In genomic region chr12:130596241-130596640, GRCh38 we compare ENCODE assay signal across 32 cellular contexts.
"Had no signal": no experiment of that assay in that cellular context is flagged by ENCODE, and none has a peak within 500 bp of the region (broad histone marks: within the 10 kb centered on the region; RNA-seq: fewer than 3 reads in every experiment).

No MANE protein-coding gene starts in this region.

- H3K9me3 ChIP-seq: MG63 had no signal

- DNase-seq: Karpas-422, Kasumi-1, KG1, MG63, MM.1S, MV-4-11, NCI-H1048, NCI-H1092, NCI-H1092 treated with DMSO at 0.1 percent for 48 hours, NCI-H1105, NCI-H1105 treated with DMSO at 0.1 percent for 48 hours, NCI-H1417, NCI-H1417 treated with DMSO at 0.1 percent for 48 hours, NCI-H1436, NCI-H1436 treated with DMSO at 0.1 percent for 48 hours, NCI-H146, NCI-H1694, NCI-H1694 treated with DMSO at 0.1 percent for 48 hours, NCI-H187, NCI-H187 treated with DMSO at 0.1 percent for 48 hours, NCI-H1930, NCI-H2029, NCI-H2029 treated with DMSO at 0.1 percent for 48 hours, NCI-H2081, NCI-H2081 treated with DMSO at 0.1 percent for 48 hours, NCI-H2107, NCI-H2227 treated with DMSO at 0.1 percent for 48 hours, NCI-H226, NCI-H345, NCI-H446, NCI-H446 treated with DMSO at 0.1 percent for 48 hours had no signal

- H3K4me2 ChIP-seq: KMS-11 had no signal

- H3K36me3 ChIP-seq: MG63 had no signal

- H3K4me3 ChIP-seq: MG63 had no signal

- H3K27ac ChIP-seq: KMS-11 had no signal

- H3K27me3 ChIP-seq: MG63 had no signal
